ENCODE assay signal across 1 cellular context in genomic region chr3:138187296-138188012, GRCh38.
TF ChIP-seq lines count a peak whose summit lies in the region.

ARMC8 (plus strand) TSS chr3:138187301; CDS start chr3:138187555, 254 bp downstream.

TF ChIP-seq in H1, 55 proteins besides CTCF, POLR2A, EP300 and RAD21:
- TF ChIP-seq KDM4A (IDR thresholded peaks at IDR 0.05; ENCODE audit: low read depth, low read length, severe bottlenecking) (peak; percentile 74), SIX5 (IDR thresholded peaks at IDR 0.05; ENCODE audit: low read depth, low read length) (no peak), SP2 (IDR thresholded peaks at IDR 0.05; ENCODE audit: low read length) (no peak), TBP (IDR thresholded peaks at IDR 0.05; ENCODE audit: low read depth, low read length) (peak; percentile 87), TAF1 (IDR thresholded peaks at IDR 0.05; ENCODE audit: low read depth, low read length) (peak; percentile 96), TCF12 (IDR thresholded peaks at IDR 0.05; ENCODE audit: low read depth, low read length) (no peak), SUZ12 (IDR thresholded peaks at IDR 0.05; ENCODE audit: low read length) (no peak), EZH2 (IDR thresholded peaks at IDR 0.05; ENCODE audit: low read depth, low read length, severe bottlenecking) (no peak), GABPA (IDR thresholded peaks at IDR 0.05; ENCODE audit: borderline replicate concordance, insufficient read depth, low read length) (no peak), TAF7 (optimal IDR thresholded peaks at IDR 0.05; ENCODE audit: borderline replicate concordance, low read depth, low read length) (peak; percentile 93), SP1 (IDR thresholded peaks at IDR 0.05; ENCODE audit: low read depth, low read length) (no peak), KDM5A (IDR thresholded peaks at IDR 0.05; ENCODE audit: low read length) (peak; percentile 72), HDAC2 (IDR thresholded peaks at IDR 0.05; ENCODE audit: borderline replicate concordance in 1 of 2, low read depth in 2 of 2, low read length in 2 of 2) (peak in 1 of 2 experiments; percentile 27; a peak in 1 of 4 replicates), BRCA1 (IDR thresholded peaks at IDR 0.05; ENCODE audit: low read depth, low read length) (no peak), FOSL1 (IDR thresholded peaks at IDR 0.05; ENCODE audit: insufficient read depth, low read depth, low read length) (no peak), CHD1 (IDR thresholded peaks at IDR 0.05; ENCODE audit: low read depth, low read length) (peak; percentile 35), PHF8 (conservative IDR thresholded peaks at IDR 0.05; ENCODE audit: low read depth, low read length) (peak; percentile 93), CEBPB (IDR thresholded peaks at IDR 0.05; ENCODE audit: low read depth, low read length) (no peak), MAX (IDR thresholded peaks at IDR 0.05) (peak; percentile 40), SIRT6 (IDR thresholded peaks at IDR 0.05; ENCODE audit: low read length) (no peak), ZNF274 (IDR thresholded peaks at IDR 0.05; ENCODE audit: borderline replicate concordance, extremely low read depth, low read length) (no peak), SP4 (IDR thresholded peaks at IDR 0.05; ENCODE audit: low read length) (peak; percentile 54; the same call in 1 of the 2 replicates), SAP30 (IDR thresholded peaks at IDR 0.05; ENCODE audit: insufficient read depth, insufficient replicate concordance, low read length) (no peak), YY1 (IDR thresholded peaks at IDR 0.05; ENCODE audit: low read depth, low read length) (peak; percentile 91), JUND (IDR thresholded peaks at IDR 0.05; ENCODE audit: low read length) (no peak), CREB1 (IDR thresholded peaks at IDR 0.05) (peak; percentile 47), NRF1 (IDR thresholded peaks at IDR 0.05; ENCODE audit: low read depth, low read length) (no peak), RBBP5 (IDR thresholded peaks at IDR 0.05; ENCODE audit: borderline replicate concordance, low read depth, low read length) (peak; percentile 64), SRF (IDR thresholded peaks at IDR 0.05; ENCODE audit: low read depth, low read length) (0 out of 2 replicates have a peak, but pooled peaks have one; percentile 1), ATF2 (IDR thresholded peaks at IDR 0.05; ENCODE audit: low read length) (peak; percentile 73; the same call in 1 of the 2 replicates), NANOG (IDR thresholded peaks at IDR 0.05; ENCODE audit: insufficient read depth, low read depth, low read length, poor library complexity, severe bottlenecking) (no peak), POLR2AphosphoS5 (IDR thresholded peaks at IDR 0.05; ENCODE audit: low read depth, low read length) (peak; percentile 87), ASH2L (IDR thresholded peaks at IDR 0.05; ENCODE audit: low read length) (peak; percentile 98)
TF ChIP-seq in H1: peak in this region for 17.
